Comparison of ENCODE assay signal across 15 cellular contexts in the genomic region with DNA sequence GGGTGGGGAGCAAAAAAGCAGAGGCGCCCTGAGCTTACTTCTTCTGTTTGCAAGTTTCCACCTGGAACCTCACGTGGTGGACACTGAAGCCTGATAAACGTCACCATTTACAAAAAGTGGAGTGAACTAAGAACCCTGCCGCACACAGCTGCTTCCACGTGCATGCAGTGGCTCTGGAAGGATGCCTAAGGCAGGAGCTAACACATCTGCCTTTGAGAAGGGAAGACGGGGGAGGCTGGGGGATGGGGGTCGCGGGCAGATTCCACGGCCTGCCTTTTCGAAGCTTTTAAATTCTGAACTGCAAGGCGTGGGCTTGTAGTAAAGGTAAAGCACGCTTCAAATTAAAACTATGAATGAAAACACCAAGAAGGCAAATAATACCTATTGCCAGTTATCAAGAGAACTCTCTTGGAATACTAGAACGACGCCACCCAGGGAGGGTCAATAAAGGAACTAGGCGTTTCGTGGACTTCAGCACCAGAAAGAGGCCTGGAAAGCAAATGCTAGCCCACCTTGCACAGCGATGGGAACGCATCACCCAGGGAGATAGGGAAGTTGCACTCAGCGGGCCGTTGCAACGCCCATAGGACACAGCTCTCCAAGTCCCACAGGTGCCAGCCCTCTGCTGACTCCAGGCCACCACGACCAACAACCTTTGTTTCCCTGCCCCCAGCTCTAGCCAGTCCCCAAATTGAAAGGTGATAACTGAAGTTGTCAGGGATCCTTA.
"Had no signal": no experiment of that assay in that cellular context is flagged by ENCODE, and none has a peak within 500 bp of the region (broad histone marks: within the 10 kb centered on the region; RNA-seq: fewer than 3 reads in every experiment).

No MANE protein-coding gene starts in this region.

- H3K36me3 ChIP-seq: breast epithelium had no signal

- H3K27ac ChIP-seq: breast epithelium, psoas muscle had no signal

- H3K4me3 Mint-ChIP-seq: activated CD4-positive, alpha-beta memory T cell treated with anti-CD3 and anti-CD28 coated beads for 36 hours; activated T-cell treated with anti-CD3 and anti-CD28 coated beads, Interleukin-2, amount 50 U/mL, for 72 hours; immature natural killer cell; memory B cell; natural killer cell; T-helper 2 cell treated with Interferon-gamma antibody and Interleukin-4, amounts not matched to agents 5 μg/mL and 100 μg/mL, for 36 hours had no signal

- H3K4me3 ChIP-seq: breast epithelium, dorsolateral prefrontal cortex, psoas muscle had no signal

- H3K9me3 ChIP-seq: breast epithelium, psoas muscle had no signal

- H3K27me3 ChIP-seq: breast epithelium had no signal

- DNase-seq: activated CD4-positive, alpha-beta memory T cell treated with anti-CD3 and anti-CD28 coated beads for 36 hours; activated CD4-positive, CD25-positive, alpha-beta regulatory T cell treated with anti-CD3 and anti-CD28 coated beads, Interleukin-2, amount 50 U/mL, for 72 hours; activated CD8-positive, alpha-beta memory T cell treated with anti-CD3 and anti-CD28 coated beads, Interleukin-2, amount 50 U/mL, for 4 hours; activated T-cell treated with anti-CD3 and anti-CD28 coated beads, Interleukin-2, amount 50 U/mL, for 72 hours; immature natural killer cell; left colon; natural killer cell; psoas muscle; stimulated activated CD4-positive, alpha-beta T cell treated with anti-CD3 and anti-CD28 coated beads, Interleukin-2, amount 100 ng/mL, for 48 hours; stimulated activated naive CD4-positive, alpha-beta T cell treated with Interleukin-2 at 50 U/mL for 16 hours had no signal

- H3K27ac Mint-ChIP-seq: activated CD4-positive, alpha-beta memory T cell treated with anti-CD3 and anti-CD28 coated beads for 36 hours; activated T-cell treated with anti-CD3 and anti-CD28 coated beads, Interleukin-2, amount 50 U/mL, for 72 hours; immature natural killer cell; memory B cell; natural killer cell; T-helper 2 cell treated with Interferon-gamma antibody and Interleukin-4, amounts not matched to agents 5 μg/mL and 100 μg/mL, for 36 hours had no signal

- ATAC-seq: activated T-cell treated with anti-CD3 and anti-CD28 coated beads, Interleukin-2, amount 50 U/mL, for 72 hours; esophagus mucosa; left colon; natural killer cell; psoas muscle had no signal

- H3K9me3 Mint-ChIP-seq: activated CD4-positive, alpha-beta memory T cell treated with anti-CD3 and anti-CD28 coated beads for 36 hours; activated T-cell treated with anti-CD3 and anti-CD28 coated beads, Interleukin-2, amount 50 U/mL, for 72 hours; immature natural killer cell; memory B cell; natural killer cell; T-helper 2 cell treated with Interferon-gamma antibody and Interleukin-4, amounts not matched to agents 5 μg/mL and 100 μg/mL, for 36 hours had no signal

- H3K27me3 Mint-ChIP-seq: memory B cell had no signal

- H3K4me1 ChIP-seq: breast epithelium had no signal

- H3K36me3 Mint-ChIP-seq: activated CD4-positive, alpha-beta memory T cell treated with anti-CD3 and anti-CD28 coated beads for 36 hours; memory B cell; natural killer cell had no signal
